Comparison of ENCODE assay signal across 1 cellular context in the genomic region with DNA sequence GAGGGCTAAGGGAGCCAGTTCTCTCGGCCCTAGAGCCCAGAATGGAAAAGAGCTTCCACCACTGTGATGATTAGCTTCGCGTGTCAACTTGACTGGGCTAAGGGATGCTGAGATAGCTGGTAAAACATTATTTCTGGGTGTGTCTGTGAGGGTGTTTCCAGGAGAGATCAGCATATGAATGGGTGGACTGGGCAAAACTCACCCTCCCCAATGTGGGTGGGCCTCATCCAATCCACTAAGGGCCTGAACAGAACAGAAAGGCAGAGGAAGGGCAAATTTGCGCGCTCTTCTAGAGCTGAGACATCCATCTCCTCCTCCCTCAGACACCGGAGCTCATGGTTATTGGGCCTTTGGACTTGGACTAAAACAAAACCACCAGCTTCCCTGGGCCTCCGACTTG.
TF ChIP-seq lines count a peak whose summit lies in the region.

No MANE protein-coding gene starts in this region.

TF ChIP-seq in H1, 55 proteins besides CTCF, POLR2A, EP300 and RAD21 (continued from another document):
- TF ChIP-seq ATF2 (IDR thresholded peaks at IDR 0.05; ENCODE audit: low read length) (no peak), NANOG (IDR thresholded peaks at IDR 0.05; ENCODE audit: insufficient read depth, low read depth, low read length, poor library complexity, severe bottlenecking) (no peak), JUN (IDR thresholded peaks at IDR 0.05; ENCODE audit: low read depth, low read length) (no peak), BRCA1 (IDR thresholded peaks at IDR 0.05; ENCODE audit: low read depth, low read length) (no peak), CBX8 (IDR thresholded peaks at IDR 0.05; ENCODE audit: borderline replicate concordance, low read depth, low read length) (no peak), RFX5 (IDR thresholded peaks at IDR 0.05; ENCODE audit: borderline replicate concordance, low read depth, low read length) (no peak), CHD7 (IDR thresholded peaks at IDR 0.05; ENCODE audit: insufficient replicate concordance, low read length) (no peak), CBX5 (IDR thresholded peaks at IDR 0.05; ENCODE audit: low read depth, low read length) (no peak), SRF (IDR thresholded peaks at IDR 0.05; ENCODE audit: low read depth, low read length) (no peak), HDAC6 (IDR thresholded peaks at IDR 0.05; ENCODE audit: low read depth, low read length) (no peak)
- TF ChIP-seq, protein P1, sequence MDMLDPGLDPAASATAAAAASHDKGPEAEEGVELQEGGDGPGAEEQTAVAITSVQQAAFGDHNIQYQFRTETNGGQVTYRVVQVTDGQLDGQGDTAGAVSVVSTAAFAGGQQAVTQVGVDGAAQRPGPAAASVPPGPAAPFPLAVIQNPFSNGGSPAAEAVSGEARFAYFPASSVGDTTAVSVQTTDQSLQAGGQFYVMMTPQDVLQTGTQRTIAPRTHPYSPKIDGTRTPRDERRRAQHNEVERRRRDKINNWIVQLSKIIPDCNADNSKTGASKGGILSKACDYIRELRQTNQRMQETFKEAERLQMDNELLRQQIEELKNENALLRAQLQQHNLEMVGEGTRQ (IDR thresholded peaks at IDR 0.05; ENCODE audit: low read length), result no peak
- TF ChIP-seq, protein P2, sequence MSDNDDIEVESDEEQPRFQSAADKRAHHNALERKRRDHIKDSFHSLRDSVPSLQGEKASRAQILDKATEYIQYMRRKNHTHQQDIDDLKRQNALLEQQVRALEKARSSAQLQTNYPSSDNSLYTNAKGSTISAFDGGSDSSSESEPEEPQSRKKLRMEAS (IDR thresholded peaks at IDR 0.05), result no peak
